32 cellular contexts compared by ENCODE assay signal in the genomic region with DNA sequence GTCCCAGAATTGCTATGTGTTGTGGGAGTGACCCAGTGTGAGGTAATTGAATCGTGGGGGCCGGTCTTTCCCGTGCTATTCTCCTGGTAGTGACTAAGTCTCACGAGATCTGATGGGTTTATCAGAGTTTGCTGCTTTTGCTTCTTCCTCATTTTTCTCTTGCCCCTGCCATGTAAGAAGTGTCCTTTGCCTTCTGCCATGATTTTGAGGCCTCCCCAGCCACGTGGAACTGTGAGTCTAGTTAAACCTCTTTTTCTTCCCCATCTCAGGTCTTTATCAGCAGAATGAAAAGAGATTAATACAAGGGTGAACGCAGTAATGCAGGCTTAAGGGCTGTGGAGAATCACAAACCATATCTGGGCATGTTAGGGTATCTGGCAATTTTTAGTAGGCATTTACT.
"Had no signal": no experiment of that assay in that cellular context is flagged by ENCODE, and none has a peak within 500 bp of the region (broad histone marks: within the 10 kb centered on the region; RNA-seq: fewer than 3 reads in every experiment).

No MANE protein-coding gene starts in this region.

- H3K36me3 Mint-ChIP-seq: activated naive CD4-positive, alpha-beta T cell treated with anti-CD3 and anti-CD28 coated beads, Interleukin-2, amount 50 U/mL, for 24 hours; stimulated activated memory B cell treated with anti-CD40 and anti-IgM and Interleukin-4, amounts not matched to agents 10 μg/mL and 1 μg/mL and 100 μg/mL, for 72 hours; WTC11 had no signal

- H3K36me3 ChIP-seq: colonic mucosa, gastrocnemius medialis, pancreas, sigmoid colon, tibial artery, upper lobe of right lung had no signal

- H3K27me3 ChIP-seq: colonic mucosa, gastrocnemius medialis, pancreas, sigmoid colon, tibial artery, upper lobe of right lung had no signal

- H3K4me3 ChIP-seq: colonic mucosa, gastrocnemius medialis, pancreas, psoas muscle, sigmoid colon, tibial artery, upper lobe of right lung had no signal

- H3K4me3 Mint-ChIP-seq: activated CD4-positive, alpha-beta memory T cell treated with anti-CD3 and anti-CD28 coated beads, Interleukin-2, amount 10 ng/mL, durations not matched to agents 7 days and 5 days; activated CD4-positive, alpha-beta T cell treated with anti-CD3 and anti-CD28 coated beads, Interleukin-2, amount 10 ng/mL, durations not matched to agents 7 days and 5 days; activated naive CD4-positive, alpha-beta T cell treated with anti-CD3 and anti-CD28 coated beads, Interleukin-2, amount 50 U/mL, for 24 hours; activated naive CD8-positive, alpha-beta T cell treated with anti-CD3 and anti-CD28 coated beads, Interleukin-2, amount 50 U/mL, for 24 hours; activated T-cell treated with anti-CD3 and anti-CD28 coated beads, Interleukin-2, amount 50 U/mL, for 24 hours; stimulated activated memory B cell treated with anti-CD40 and anti-IgM and Interleukin-4, amounts not matched to agents 10 μg/mL and 1 μg/mL and 100 μg/mL, for 72 hours; stimulated activated naive CD8-positive, alpha-beta T cell treated with anti-CD3 and anti-CD28 coated beads, Interleukin-15, amount 100 ng/mL, for 72 hours; T-helper 17 cell; WTC11 had no signal

- H3K27ac Mint-ChIP-seq: activated CD4-positive, alpha-beta memory T cell treated with anti-CD3 and anti-CD28 coated beads, Interleukin-2, amount 10 ng/mL, durations not matched to agents 7 days and 5 days; activated CD4-positive, alpha-beta T cell treated with anti-CD3 and anti-CD28 coated beads, Interleukin-2, amount 10 ng/mL, durations not matched to agents 7 days and 5 days; activated naive CD4-positive, alpha-beta T cell treated with anti-CD3 and anti-CD28 coated beads, Interleukin-2, amount 50 U/mL, for 24 hours; activated naive CD8-positive, alpha-beta T cell treated with anti-CD3 and anti-CD28 coated beads, Interleukin-2, amount 50 U/mL, for 24 hours; activated T-cell treated with anti-CD3 and anti-CD28 coated beads, Interleukin-2, amount 50 U/mL, for 24 hours; stimulated activated memory B cell treated with anti-CD40 and anti-IgM and Interleukin-4, amounts not matched to agents 10 μg/mL and 1 μg/mL and 100 μg/mL, for 72 hours; stimulated activated naive CD8-positive, alpha-beta T cell treated with anti-CD3 and anti-CD28 coated beads, Interleukin-15, amount 100 ng/mL, for 72 hours; T-helper 17 cell; WTC11 had no signal

- H3K4me1 Mint-ChIP-seq: activated CD4-positive, alpha-beta memory T cell treated with anti-CD3 and anti-CD28 coated beads, Interleukin-2, amount 10 ng/mL, durations not matched to agents 7 days and 5 days; activated CD4-positive, alpha-beta T cell treated with anti-CD3 and anti-CD28 coated beads, Interleukin-2, amount 10 ng/mL, durations not matched to agents 7 days and 5 days; activated naive CD4-positive, alpha-beta T cell treated with anti-CD3 and anti-CD28 coated beads, Interleukin-2, amount 50 U/mL, for 24 hours; activated naive CD8-positive, alpha-beta T cell treated with anti-CD3 and anti-CD28 coated beads, Interleukin-2, amount 50 U/mL, for 24 hours; stimulated activated memory B cell treated with anti-CD40 and anti-IgM and Interleukin-4, amounts not matched to agents 10 μg/mL and 1 μg/mL and 100 μg/mL, for 72 hours; stimulated activated naive CD8-positive, alpha-beta T cell treated with anti-CD3 and anti-CD28 coated beads, Interleukin-15, amount 100 ng/mL, for 72 hours; T-helper 17 cell; WTC11 had no signal

- H3K27me3 Mint-ChIP-seq: activated CD4-positive, alpha-beta memory T cell treated with anti-CD3 and anti-CD28 coated beads, Interleukin-2, amount 10 ng/mL, durations not matched to agents 7 days and 5 days; activated CD4-positive, alpha-beta T cell treated with anti-CD3 and anti-CD28 coated beads, Interleukin-2, amount 10 ng/mL, durations not matched to agents 7 days and 5 days; activated naive CD4-positive, alpha-beta T cell treated with anti-CD3 and anti-CD28 coated beads, Interleukin-2, amount 50 U/mL, for 24 hours; activated naive CD8-positive, alpha-beta T cell treated with anti-CD3 and anti-CD28 coated beads, Interleukin-2, amount 50 U/mL, for 24 hours; activated T-cell treated with anti-CD3 and anti-CD28 coated beads, Interleukin-2, amount 50 U/mL, for 24 hours; stimulated activated memory B cell treated with anti-CD40 and anti-IgM and Interleukin-4, amounts not matched to agents 10 μg/mL and 1 μg/mL and 100 μg/mL, for 72 hours; stimulated activated naive CD8-positive, alpha-beta T cell treated with anti-CD3 and anti-CD28 coated beads, Interleukin-15, amount 100 ng/mL, for 72 hours; T-helper 17 cell had no signal

- H3K27ac ChIP-seq: colonic mucosa, gastrocnemius medialis, pancreas, psoas muscle, tibial artery, upper lobe of right lung had no signal

- H3K9me3 Mint-ChIP-seq: activated CD4-positive, alpha-beta memory T cell treated with anti-CD3 and anti-CD28 coated beads, Interleukin-2, amount 10 ng/mL, durations not matched to agents 7 days and 5 days; activated CD4-positive, alpha-beta T cell treated with anti-CD3 and anti-CD28 coated beads, Interleukin-2, amount 10 ng/mL, durations not matched to agents 7 days and 5 days; activated naive CD4-positive, alpha-beta T cell treated with anti-CD3 and anti-CD28 coated beads, Interleukin-2, amount 50 U/mL, for 24 hours; activated naive CD8-positive, alpha-beta T cell treated with anti-CD3 and anti-CD28 coated beads, Interleukin-2, amount 50 U/mL, for 24 hours; stimulated activated naive CD8-positive, alpha-beta T cell treated with anti-CD3 and anti-CD28 coated beads, Interleukin-15, amount 100 ng/mL, for 72 hours had no signal

- H3K9me3 ChIP-seq: colonic mucosa, gastrocnemius medialis, sigmoid colon, tibial artery, upper lobe of right lung had no signal

- H3K4me1 ChIP-seq: colonic mucosa, gastrocnemius medialis, psoas muscle, upper lobe of right lung had no signal

- DNase-seq: activated CD4-positive, alpha-beta memory T cell treated with anti-CD3 and anti-CD28 coated beads, Interleukin-2, amount 10 ng/mL, durations not matched to agents 7 days and 5 days; activated CD4-positive, alpha-beta T cell treated with anti-CD3 and anti-CD28 coated beads for 1 hour; activated CD4-positive, alpha-beta T cell treated with anti-CD3 and anti-CD28 coated beads, Interleukin-2, amount 10 ng/mL, durations not matched to agents 7 days and 5 days; activated CD8-positive, alpha-beta memory T cell treated with anti-CD3 and anti-CD28 coated beads, Interleukin-2, amount 50 U/mL, for 48 hours; activated gamma-delta T cell treated with Interleukin-2 at 50 U/mL for 16 hours; activated naive CD8-positive, alpha-beta T cell treated with anti-CD3 and anti-CD28 coated beads, Interleukin-2, amount 50 U/mL, for 24 hours; activated T-cell treated with anti-CD3 and anti-CD28 coated beads, Interleukin-2, amount 50 U/mL, for 24 hours; cerebellar nuclear complex; colonic mucosa; effector memory CD4-positive, alpha-beta T cell; erythroblast; gastrocnemius medialis; glutamatergic neuron; hippocampal formation; left cardiac atrium; left ventricle myocardium superior; nucleus accumbens; pancreas; psoas muscle; sigmoid colon; small intestine; stimulated activated CD4-positive, alpha-beta T cell treated with anti-CD3 and anti-CD28 coated beads, Interleukin-4, amount 100 ng/mL, for 4 hours; stimulated activated CD8-positive, alpha-beta memory T cell treated with anti-CD3 and anti-CD28 coated beads, Interleukin-4, amount 100 ng/mL, for 48 hours; stimulated activated naive CD8-positive, alpha-beta T cell treated with anti-CD3 and anti-CD28 coated beads, Interleukin-15, amount 100 ng/mL, for 72 hours; substantia nigra; T-helper 17 cell; T1000; tibial artery; upper lobe of right lung had no signal
